Comparison of ENCODE assay signal across 15 cellular contexts in the genomic region with DNA sequence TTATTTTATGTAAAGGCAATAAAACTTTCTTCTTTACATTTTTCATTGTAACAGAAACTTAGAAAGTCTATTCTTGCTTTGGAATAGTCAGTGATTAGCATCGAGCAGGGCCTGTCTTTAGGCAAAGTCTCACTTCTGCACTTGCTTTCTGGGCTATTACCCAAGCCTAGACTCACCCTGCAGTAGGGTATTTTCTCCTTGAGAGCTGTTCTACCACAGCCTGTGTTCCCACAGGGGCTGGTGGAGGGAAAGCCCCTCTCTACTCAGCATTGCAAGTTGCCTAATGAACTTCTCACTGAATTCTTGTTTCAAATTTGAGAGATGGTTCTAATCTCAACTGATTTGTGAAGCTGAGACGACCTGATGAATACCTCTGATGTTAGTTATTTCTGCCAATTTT.
A peak's percentile ranks its signal among the peaks of the same experiment; 100 is the strongest.
DNase-seq lines count a peak whose midpoint lies in the region; ATAC-seq and TF ChIP-seq lines count a peak whose summit lies in the region.
"Had no signal": no experiment of that assay in that cellular context is flagged by ENCODE, and none has a peak within 500 bp of the region (broad histone marks: within the 10 kb centered on the region; RNA-seq: fewer than 3 reads in every experiment).

No MANE protein-coding gene starts in this region.

- H3K4me1 ChIP-seq in esophagus squamous epithelium = no peaks in the 10 kb centered on the region

- no peaks in the 10 kb centered on the region for H3K9me3 ChIP-seq in esophagus squamous epithelium

- TF ChIP-seq POLR2A in esophagus squamous epithelium (IDR thresholded peaks at IDR 0.05) = no peak

- WGBS in esophagus squamous epithelium, 2 donors = 79% methylated on average over 2 of the region's 2 CpGs

- DNase-seq in activated B cell treated with CpG ODN at 0.5 μM for 24 hours (peak; percentile 51), NCI-H2196 treated with DMSO at 0.1 percent for 48 hours (lab: John Stamatoyannopoulos, UW; ENCODE audit: unreplicated experiment) (no peak), hippocampal formation (lab: John Stamatoyannopoulos, UW) (no peak), esophagus squamous epithelium (lab: John Stamatoyannopoulos, UW) (no peak)
- DNase-seq: activated CD4-positive, alpha-beta T cell treated with anti-CD3 and anti-CD28 coated beads, Interleukin-2, amount 50 U/mL, for 48 hours; activated naive CD4-positive, alpha-beta T cell treated with anti-CD3 and anti-CD28 coated beads for 36 hours; naive thymus-derived CD8-positive, alpha-beta T cell; NCI-H1436 treated with DMSO at 0.1 percent for 48 hours; NK-92 treated with Interleukin-12 subunit alpha and Interleukin-12 subunit beta, amount 100 ng/mL, for 24 hours had no signal

- H3K4me3 Mint-ChIP-seq in activated B cell treated with CpG ODN at 0.5 μM for 24 hours = peak overlapping the region; percentile 53
- H3K4me3 Mint-ChIP-seq: activated naive CD4-positive, alpha-beta T cell treated with anti-CD3 and anti-CD28 coated beads for 36 hours; naive thymus-derived CD8-positive, alpha-beta T cell; type B pancreatic cell had no signal

- TF ChIP-seq CTCF in activated B cell treated with CpG ODN at 0.5 μM for 24 hours (IDR thresholded peaks at IDR 0.05) = no peak
- no peak for TF ChIP-seq CTCF in esophagus squamous epithelium (IDR thresholded peaks at IDR 0.05)

- H3K4me3 ChIP-seq in esophagus squamous epithelium = no peak overlapping the region

- no peak overlapping the region for H3K27ac ChIP-seq in esophagus squamous epithelium

- CTCF ChIA-PET in activated B cell treated with CpG ODN at 0.5 μM for 24 hours (lab: Charles Lee) = interaction anchor here (0.9 to 1.0 kb wide), 3 partner anchors 14 to 114 kb away, joined by 3 read pairs; no protein-coding TSS in a partner anchor

- H3K27ac Mint-ChIP-seq in activated B cell treated with CpG ODN at 0.5 μM for 24 hours = peak overlapping the region; percentile 89
- H3K27ac Mint-ChIP-seq: activated naive CD4-positive, alpha-beta T cell treated with anti-CD3 and anti-CD28 coated beads for 36 hours; naive thymus-derived CD8-positive, alpha-beta T cell; type B pancreatic cell had no signal

- intact Hi-C loops in activated B cell treated with CpG ODN at 0.5 μM for 24 hours (cut with micrococcal nuclease) = loop anchor here (1.0 to 5.0 kb wide), 9 partner anchors 17 to 792 kb away; a partner anchor contains a TSS
- intact Hi-C loops in esophagus squamous epithelium (cut with DNase I) = no loop called here

- no peaks in the 10 kb centered on the region for H3K9me3 Mint-ChIP-seq in activated B cell treated with CpG ODN at 0.5 μM for 24 hours
- H3K9me3 Mint-ChIP-seq: type B pancreatic cell had no signal

- H3K4me1 Mint-ChIP-seq in activated B cell treated with CpG ODN at 0.5 μM for 24 hours = peaks cover 86% of the 10 kb centered on the region

- ATAC-seq in GM18520 (IDR thresholded peaks at IDR 0.05; ENCODE audit: unreplicated experiment) (peak; percentile 71), GM21515 (IDR thresholded peaks at IDR 0.05; ENCODE audit: unreplicated experiment) (peak; percentile 78), HG03039 (IDR thresholded peaks at IDR 0.05; ENCODE audit: unreplicated experiment) (peak; percentile 85), activated B cell treated with CpG ODN at 0.5 μM for 24 hours (ENCODE audit: low read depth) (peak; percentile 99), GM21381 (IDR thresholded peaks at IDR 0.05; ENCODE audit: unreplicated experiment) (no peak)
- ATAC-seq: SK-N-SH treated with all-trans-retinoic acid at 6 μM for 48 hours had no signal

- no peaks in the 10 kb centered on the region for H3K27me3 Mint-ChIP-seq in activated B cell treated with CpG ODN at 0.5 μM for 24 hours
- H3K27me3 Mint-ChIP-seq: type B pancreatic cell had no signal

- no peaks in the 10 kb centered on the region for H3K36me3 Mint-ChIP-seq in activated B cell treated with CpG ODN at 0.5 μM for 24 hours (ENCODE audit: low read depth)
- H3K36me3 Mint-ChIP-seq: type B pancreatic cell had no signal

- no peaks in the 10 kb centered on the region for H3K27me3 ChIP-seq in esophagus squamous epithelium

- no peaks in the 10 kb centered on the region for H3K36me3 ChIP-seq in esophagus squamous epithelium

- POLR2A ChIA-PET in activated B cell treated with CpG ODN at 0.5 μM for 24 hours (lab: Charles Lee) = interaction anchor here (0.6 to 4.1 kb wide), 5 partner anchors 10 to 113 kb away, joined by 3 to 43 read pairs (median 8); a partner anchor contains a TSS
